1 cellular context compared by ENCODE assay signal in the genomic region with DNA sequence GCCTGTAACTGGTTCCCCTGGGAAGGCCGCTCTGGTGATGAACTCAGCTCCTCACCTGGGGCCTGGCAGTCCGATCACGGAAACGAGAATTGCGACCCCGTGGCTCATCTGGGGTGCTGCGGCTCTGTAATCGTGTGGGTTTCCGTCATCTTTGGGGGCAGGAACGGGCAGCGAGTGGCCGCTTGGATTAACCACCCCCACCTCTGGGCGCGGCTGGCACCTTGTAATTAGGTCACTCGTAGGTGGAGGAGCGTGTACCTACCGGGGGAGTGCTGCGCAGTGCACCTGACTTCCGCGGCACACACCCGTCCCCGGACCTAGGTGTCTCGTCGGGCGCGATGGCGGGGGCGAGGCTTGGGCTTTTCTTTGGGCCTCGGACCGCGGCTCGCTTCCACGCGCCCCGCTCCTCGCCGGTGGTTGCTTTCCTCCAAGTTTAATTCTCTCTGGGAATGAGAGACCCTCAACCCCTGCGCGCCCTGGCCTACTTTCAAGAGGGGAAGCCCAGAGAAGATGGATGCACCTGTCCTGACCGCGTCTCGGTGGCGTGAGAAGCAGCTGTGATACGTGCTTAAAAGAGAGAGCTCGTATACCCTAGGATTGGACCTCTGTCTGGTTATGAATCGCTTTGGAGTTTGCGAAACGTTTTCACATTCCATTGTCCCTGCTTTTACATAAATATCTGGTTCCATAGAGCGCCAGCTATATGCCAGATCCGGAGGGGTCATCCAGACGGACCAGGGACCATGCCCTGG.
TF ChIP-seq lines count a peak whose summit lies in the region.

No MANE protein-coding gene starts in this region.

TF ChIP-seq in Ishikawa, 13 proteins besides CTCF, POLR2A, EP300 and RAD21 (continued from another document):
- TF ChIP-seq, protein P1, sequence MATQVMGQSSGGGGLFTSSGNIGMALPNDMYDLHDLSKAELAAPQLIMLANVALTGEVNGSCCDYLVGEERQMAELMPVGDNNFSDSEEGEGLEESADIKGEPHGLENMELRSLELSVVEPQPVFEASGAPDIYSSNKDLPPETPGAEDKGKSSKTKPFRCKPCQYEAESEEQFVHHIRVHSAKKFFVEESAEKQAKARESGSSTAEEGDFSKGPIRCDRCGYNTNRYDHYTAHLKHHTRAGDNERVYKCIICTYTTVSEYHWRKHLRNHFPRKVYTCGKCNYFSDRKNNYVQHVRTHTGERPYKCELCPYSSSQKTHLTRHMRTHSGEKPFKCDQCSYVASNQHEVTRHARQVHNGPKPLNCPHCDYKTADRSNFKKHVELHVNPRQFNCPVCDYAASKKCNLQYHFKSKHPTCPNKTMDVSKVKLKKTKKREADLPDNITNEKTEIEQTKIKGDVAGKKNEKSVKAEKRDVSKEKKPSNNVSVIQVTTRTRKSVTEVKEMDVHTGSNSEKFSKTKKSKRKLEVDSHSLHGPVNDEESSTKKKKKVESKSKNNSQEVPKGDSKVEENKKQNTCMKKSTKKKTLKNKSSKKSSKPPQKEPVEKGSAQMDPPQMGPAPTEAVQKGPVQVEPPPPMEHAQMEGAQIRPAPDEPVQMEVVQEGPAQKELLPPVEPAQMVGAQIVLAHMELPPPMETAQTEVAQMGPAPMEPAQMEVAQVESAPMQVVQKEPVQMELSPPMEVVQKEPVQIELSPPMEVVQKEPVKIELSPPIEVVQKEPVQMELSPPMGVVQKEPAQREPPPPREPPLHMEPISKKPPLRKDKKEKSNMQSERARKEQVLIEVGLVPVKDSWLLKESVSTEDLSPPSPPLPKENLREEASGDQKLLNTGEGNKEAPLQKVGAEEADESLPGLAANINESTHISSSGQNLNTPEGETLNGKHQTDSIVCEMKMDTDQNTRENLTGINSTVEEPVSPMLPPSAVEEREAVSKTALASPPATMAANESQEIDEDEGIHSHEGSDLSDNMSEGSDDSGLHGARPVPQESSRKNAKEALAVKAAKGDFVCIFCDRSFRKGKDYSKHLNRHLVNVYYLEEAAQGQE (IDR thresholded peaks at IDR 0.05; ENCODE audit: low read depth): no peak
- 0 out of 2 replicates have a peak, but pooled peaks have one; percentile 68 for TF ChIP-seq ZBTB7A (IDR thresholded peaks at IDR 0.05; ENCODE audit: low read depth)
TF ChIP-seq in Ishikawa: peak in this region for 8.
